ENCODE assay signal across 8 cellular contexts in genomic region chr17:80760501-80760900, GRCh38.
DNase-seq lines count a peak whose midpoint lies in the region; ATAC-seq and TF ChIP-seq lines count a peak whose summit lies in the region.

No MANE protein-coding gene starts in this region.

- TF ChIP-seq EP300 in tibial nerve (IDR thresholded peaks at IDR 0.05), result no peak

- H3K4me3 ChIP-seq in SJSA1 (no peak overlapping the region), tibial nerve (no peak overlapping the region)

- H3K27ac ChIP-seq in SJSA1, result peak overlapping the region; percentile 69; the same call in 1 of the 2 replicates
- H3K27ac ChIP-seq in tibial nerve, result no peak overlapping the region

- 74 to 84% methylated on average over 12 of the region's 12 CpGs for WGBS in tibial nerve, 2 donors

- no peak for TF ChIP-seq POLR2A in tibial nerve (IDR thresholded peaks at IDR 0.05)

- ATAC-seq in left lobe of liver (peak; percentile 25), HG02571 (IDR thresholded peaks at IDR 0.05; ENCODE audit: unreplicated experiment) (no peak), HG02852 (IDR thresholded peaks at IDR 0.05; ENCODE audit: unreplicated experiment) (no peak)

- peaks cover 43% of the 10 kb centered on the region for H3K4me1 ChIP-seq in SJSA1 (replicated peaks)
- H3K4me1 ChIP-seq in tibial nerve, result peaks cover 0 to 5% (median 0%) of the 10 kb centered on the region in 4 donors

- DNase-seq in DMS153 treated with DMSO at 0.1 percent for 48 hours (lab: John Stamatoyannopoulos, UW; ENCODE audit: unreplicated experiment) (peak; percentile 94), NCI-H1092 treated with DMSO at 0.1 percent for 48 hours (lab: John Stamatoyannopoulos, UW) (peak; percentile 96), SJSA1 (ENCODE audit: low read depth in 1 of 2, low spot score in 2 of 2) (peak; percentile 35 to 44), left lobe of liver (ENCODE audit: low spot score) (no peak), tibial nerve (ENCODE audit: low spot score in 2 of 2) (no peak), globus pallidus (ENCODE audit: low spot score) (no peak)

- H3K27me3 ChIP-seq in SJSA1 (replicated peaks), result no peaks in the 10 kb centered on the region
- no peaks in the 10 kb centered on the region for H3K27me3 ChIP-seq in tibial nerve

- H3K36me3 ChIP-seq in SJSA1, result peaks cover 8% of the 10 kb centered on the region; the same call in 1 of the 2 replicates
- H3K36me3 ChIP-seq in tibial nerve, result peaks cover 0 to 7% (median 0%) of the 10 kb centered on the region in 3 donors

- no peak for TF ChIP-seq CTCF in tibial nerve (IDR thresholded peaks at IDR 0.05)

- no peaks in the 10 kb centered on the region for H3K9me3 ChIP-seq in SJSA1 (replicated peaks)
- H3K9me3 ChIP-seq in tibial nerve, result no peaks in the 10 kb centered on the region

Comparison
In these comparisons a context has a peak if more than half of its experiments do, and no peak if none do; other contexts are left out.
1. DNase-seq: peak in DMS153 treated with DMSO at 0.1 percent for 48 hours (single experiment), NCI-H1092 treated with DMSO at 0.1 percent for 48 hours (single experiment) and SJSA1 (2 of 2); none in left lobe of liver (single experiment), tibial nerve (0 of 2) and globus pallidus (single experiment).